In genomic region chr10:121928528-121928884, GRCh38 we compare ENCODE assay signal across 8 cellular contexts. TPM values are rescaled to one million over a fixed set of nuclear protein-coding genes. Genes with fewer than 3 reads are reported as not detected.
DNase-seq lines count a peak whose midpoint lies in the region; FAIRE-seq and TF ChIP-seq lines count a peak whose summit lies in the region.

No MANE protein-coding gene starts in this region.

- WGBS in H1 (ENCODE audit: extremely low coverage in 1 of 2, insufficient coverage in 1 of 2, insufficient read length in 1 of 2, insufficient replicate concordance in 2 of 2, low coverage in 1 of 2, low lambda C conversion rate in 2 of 2, missing lambda C conversion rate in 1 of 2), 2 experiments: 22% methylated on average over 19 of the region's 20 CpGs; no CpG with 5 or more reads in 1 of the 2 experiments

- peak overlapping the region; percentile 99 for H4K8ac ChIP-seq in H1 (ENCODE audit: extremely low read depth, insufficient read depth, low read length)

- H2AK5ac ChIP-seq in H1 (ENCODE audit: low read depth, low read length): 0 out of 2 replicates have a peak overlapping the region, but pooled peaks have one; percentile 65

- peak overlapping the region; percentile 84 for H2BK5ac ChIP-seq in H1 (ENCODE audit: low read depth, low read length)

- H3K23ac ChIP-seq in H1 (ENCODE audit: insufficient read length): no peak overlapping the region

- FAIRE-seq in H1 (lab: Jason Lieb, UNC): no peak

- no peaks in the 10 kb centered on the region for H3K36me3 ChIP-seq in HAP-1 (replicated peaks)
- H3K36me3 ChIP-seq in PC-9 (ENCODE audit: low read depth): no peaks in the 10 kb centered on the region
- peaks cover 0 to 2% (median 0%) of the 10 kb centered on the region in 4 experiments; a peak in 1 of 8 replicates for H3K36me3 ChIP-seq in H1 (ENCODE audit: control insufficient read depth in 2 of 4, insufficient read depth in 4 of 4, low read length in 3 of 4)
- H3K36me3 ChIP-seq in muscle layer of duodenum (ENCODE audit: control insufficient read depth in 1 of 2, insufficient read depth in 2 of 2, low read length in 2 of 2): no peaks in the 10 kb centered on the region

- H3K4me2 ChIP-seq in PC-9 (peak overlapping the region; percentile 73), H1 (ENCODE audit: insufficient read depth in 1 of 2, low read depth in 2 of 2, low read length in 2 of 2) (peak overlapping the region; percentile 75 to 91)

- H3K4me3 ChIP-seq in HAP-1 (peak overlapping the region; percentile 69), PC-9 (peak overlapping the region; percentile 73), H1 (ENCODE audit: extremely low read depth in 1 of 4, insufficient read depth in 2 of 4, low read depth in 3 of 4, low read length in 4 of 4) (peak overlapping the region; percentile 85 to 96 (median 90)), muscle layer of duodenum (ENCODE audit: low read depth in 1 of 2, low read length in 2 of 2) (peak overlapping the region; percentile 83 to 93)

- peaks cover 10% of the 10 kb centered on the region; the same call in 1 of the 2 replicates for H3K4me1 ChIP-seq in HAP-1
- H3K4me1 ChIP-seq in PC-9 (replicated peaks; ENCODE audit: insufficient read depth): 0 out of 2 replicates have a peak, but pooled peaks cover 5% of the 10 kb centered on the region
- H3K4me1 ChIP-seq in H1 (replicated peaks in 1 of 4; ENCODE audit: control insufficient read depth in 3 of 4, insufficient read depth in 4 of 4, low read length in 3 of 4): peaks cover 0 to 7% (median 1%) of the 10 kb centered on the region in 4 experiments; a peak in 3 of 7 replicates
- peaks cover 0 to 16% of the 10 kb centered on the region in 2 donors for H3K4me1 ChIP-seq in muscle layer of duodenum (ENCODE audit: control insufficient read depth in 1 of 2, insufficient read depth in 2 of 2, low read length in 2 of 2)

- H3K56ac ChIP-seq in H1 (replicated peaks; ENCODE audit: insufficient read length, low read depth, low read length): peak overlapping the region; percentile 73

- H2AFZ ChIP-seq in PC-9: peak overlapping the region; percentile 86
- H2AFZ ChIP-seq in H1 (ENCODE audit: low read length): no peak overlapping the region

- BruUV-seq in PC-9 (replicated peaks; lab: Mats Ljungman, UMichigan): TSS peak; percentile 82

- CTCF ChIA-PET in PC-9 (lab: Charles Lee) (no interaction called here), H1 (lab: Charles Lee; ENCODE audit: partially characterized antibody) (interaction anchor here (0.6 to 0.9 kb wide), 2 partner anchors 44 to 122 kb away, joined by 3 read pairs; no protein-coding TSS in a partner anchor)

- no peak for TF ChIP-seq RAD21 in H1 (IDR thresholded peaks at IDR 0.05 in 1 of 2, conservative IDR thresholded peaks at IDR 0.05 in 1 of 2; ENCODE audit: low read depth in 2 of 2, low read length in 2 of 2)

- no peak overlapping the region for H2BK12ac ChIP-seq in H1 (ENCODE audit: low read depth, low read length)

- intact Hi-C loops in PC-9 (cut with micrococcal nuclease; ENCODE audit: unreplicated experiment): loop anchor here (2.0 to 5.0 kb wide), 3 partner anchors 46 to 184 kb away; partner anchors contain the start of gene NSMCE4A

- no peak overlapping the region for H3K14ac ChIP-seq in H1 (ENCODE audit: insufficient read length)

- no peak overlapping the region for H2BK20ac ChIP-seq in H1 (ENCODE audit: low read length)

- no peak overlapping the region for H4K91ac ChIP-seq in H1 (replicated peaks; ENCODE audit: insufficient read length, low read length)

- H3K23me2 ChIP-seq in H1 (ENCODE audit: low read depth, low read length): peaks cover 5% of the 10 kb centered on the region; the same call in 1 of the 2 replicates

- no peaks in the 10 kb centered on the region for H3K27me3 ChIP-seq in HAP-1 (ENCODE audit: low read depth)
- H3K27me3 ChIP-seq in PC-9 (ENCODE audit: insufficient read depth, low read depth): no peaks in the 10 kb centered on the region
- no peaks in the 10 kb centered on the region for H3K27me3 ChIP-seq in H1 (replicated peaks in 1 of 4; ENCODE audit: control insufficient read depth in 3 of 4, extremely low read depth in 1 of 4, insufficient read depth in 3 of 4, low read length in 3 of 4)
- H3K27me3 ChIP-seq in muscle layer of duodenum (ENCODE audit: low read depth, low read length): no peaks in the 10 kb centered on the region

- in situ Hi-C loops in HAP-1 (cut with MboI; ENCODE audit: low sequenced_read_pairs): no loop called here

- H3K4ac ChIP-seq in H1 (replicated peaks; ENCODE audit: insufficient read length, low read depth, low read length): no peak overlapping the region

- no peak; a peak in 1 of 3 replicates for TF ChIP-seq POLR2A in H1 (IDR thresholded peaks at IDR 0.05; ENCODE audit: control extremely low read depth in 1 of 2, low read depth in 2 of 2, low read length in 2 of 2)

- no peaks in the 10 kb centered on the region; the same call in 1 of the 2 replicates for H3K79me1 ChIP-seq in H1 (ENCODE audit: low read depth, low read length)

- peak overlapping the region; percentile 82 for H3K27ac ChIP-seq in PC-9
- H3K27ac ChIP-seq in H1 (ENCODE audit: low read depth, low read length): peak overlapping the region; percentile 100
- peak overlapping the region; percentile 91 for H3K27ac ChIP-seq in muscle layer of duodenum (ENCODE audit: low read length)

- H2BK120ac ChIP-seq in H1 (replicated peaks; ENCODE audit: low read depth, low read length): no peak overlapping the region

- TF ChIP-seq EP300 in H1 (IDR thresholded peaks at IDR 0.05; ENCODE audit: borderline replicate concordance in 1 of 2, low read depth in 2 of 2, low read length in 2 of 2): no peak

- POLR2A ChIA-PET in PC-9 (lab: Charles Lee; ENCODE audit: unreplicated experiment): no interaction called here
- POLR2A ChIA-PET in H1 (lab: Charles Lee; ENCODE audit: partially characterized antibody): interaction anchor here (1.0 to 2.8 kb wide), 20 partner anchors 8 to 271 kb away, joined by 3 to 25 read pairs (median 4); partner anchors contain the start of gene NSMCE4A

- peak; percentile 35 for DNase-seq in NCI-H1436 (lab: John Stamatoyannopoulos, UW)
- DNase-seq in NCI-H1436 treated with DMSO at 0.1 percent for 48 hours (lab: John Stamatoyannopoulos, UW): no peak
- DNase-seq in HAP-1 (ENCODE audit: low spot score in 2 of 2): no peak
- no peak for DNase-seq in PC-9
- DNase-seq in H1 (ENCODE audit: low read depth in 1 of 2, low spot score in 2 of 2): no peak
- no peak for DNase-seq in NK-92 treated with Interleukin-12 subunit alpha and Interleukin-12 subunit beta, amount 100 ng/mL, for 24 hours (lab: John Stamatoyannopoulos, UW)
- no peak for DNase-seq in NCI-H1694 treated with DMSO at 0.1 percent for 48 hours (lab: John Stamatoyannopoulos, UW)

- no peak for TF ChIP-seq CTCF in PC-9 (conservative IDR thresholded peaks at IDR 0.05)
- no peak for TF ChIP-seq CTCF in H1 (IDR thresholded peaks at IDR 0.05; ENCODE audit: control extremely low read depth in 1 of 3, insufficient read depth in 1 of 3, low read depth in 1 of 3, low read length in 3 of 3)

- H3K79me2 ChIP-seq in PC-9 (ENCODE audit: low read depth) (peaks cover 33% of the 10 kb centered on the region), H1 (ENCODE audit: control insufficient read depth in 1 of 2, insufficient read depth in 2 of 2, low read length in 2 of 2) (peaks cover 0 to 39% of the 10 kb centered on the region in 2 experiments; a peak in 3 of 4 replicates)

- H3F3A ChIP-seq in PC-9 (ENCODE audit: insufficient read depth, low read depth): no peaks in the 10 kb centered on the region; the same call in 1 of the 2 replicates

- H3K9me3 ChIP-seq in HAP-1 (no peaks in the 10 kb centered on the region), PC-9 (ENCODE audit: insufficient read depth, low read depth) (no peaks in the 10 kb centered on the region), H1 (ENCODE audit: insufficient read depth in 2 of 2, low read depth in 1 of 2, low read length in 1 of 2) (no peaks in the 10 kb centered on the region), muscle layer of duodenum (ENCODE audit: control insufficient read depth in 1 of 2, low read length in 2 of 2) (no peaks in the 10 kb centered on the region)

- H4K20me1 ChIP-seq in PC-9 (ENCODE audit: insufficient read depth): no peaks in the 10 kb centered on the region
- H4K20me1 ChIP-seq in H1 (replicated peaks in 1 of 2; ENCODE audit: control insufficient read depth in 1 of 2, insufficient read depth in 2 of 2, low read length in 2 of 2): no peaks in the 10 kb centered on the region

- no peak overlapping the region for H2BK15ac ChIP-seq in H1 (ENCODE audit: low read length)

- H4K5ac ChIP-seq in H1 (ENCODE audit: insufficient read length, low read depth, low read length): peak overlapping the region; percentile 98

- no peaks in the 10 kb centered on the region for H3K9me2 ChIP-seq in PC-9 (ENCODE audit: insufficient read depth)

- peak overlapping the region; percentile 96 to 99 (median 96) for H3K9ac ChIP-seq in H1 (replicated peaks in 1 of 4; ENCODE audit: extremely low read depth in 1 of 4, low read depth in 3 of 4, low read length in 3 of 4)

- peak overlapping the region; percentile 75 for H3K18ac ChIP-seq in H1 (ENCODE audit: extremely low read depth, low read length)

TF ChIP-seq in H1, 55 proteins besides CTCF, POLR2A, EP300 and RAD21 (continues in another document):
- TF ChIP-seq SP4 (IDR thresholded peaks at IDR 0.05; ENCODE audit: low read length) (no peak), HDAC2 (IDR thresholded peaks at IDR 0.05; ENCODE audit: borderline replicate concordance in 1 of 2, low read depth in 2 of 2, low read length in 2 of 2) (peak in 1 of 2 experiments; percentile 98; a peak in 2 of 4 replicates)

RNA-seq across cellular contexts. Expression of gene ATE1, which starts 0.7 kb away (rescaled TPM):
- 12.2 and 14.8 TPM in 2 replicates for total RNA-seq in PC-9 (2021)
- total RNA-seq in H1 (2021; fragmentation: NEBNext Ultra II Directional; extraction: Animal tissue kit (Norgen Biotek cat#: 25700)): 26.9 and 28.6 TPM in 2 replicates
- polyA plus RNA-seq in H1 (2011; rRNA removed): 6.1 and 8.8 TPM in 2 replicates
- polyA plus RNA-seq in H1 (2011; cell fraction: cytosol; rRNA removed): 9.7 TPM
- polyA plus RNA-seq in H1 (2011; cell fraction: nucleus; rRNA removed): 8.3 TPM
- polyA plus RNA-seq in H1 (2012, experiment 1 of 2): 10.1 to 15.2 TPM (median 12.6 TPM) in 4 replicates
- polyA plus RNA-seq in H1 (2012, experiment 2 of 2): 1.4 TPM
- polyA plus RNA-seq in H1 (2013, experiment 1 of 2): 10.3 TPM
- polyA plus RNA-seq in H1 (2013, experiment 2 of 2): 10.6 TPM
- 27.3 and 28.2 TPM in 2 replicates for polyA minus RNA-seq in H1 (2011; rRNA and poly(A)+ RNA removed)
- 12.6 TPM for polyA minus RNA-seq in H1 (2011; cell fraction: cytosol; rRNA and poly(A)+ RNA removed)
- polyA minus RNA-seq in H1 (2011; cell fraction: nucleus; rRNA and poly(A)+ RNA removed): 25.9 TPM

RNA-seq across cellular contexts. Expression of gene NSMCE4A, which starts 46.5 kb away (rescaled TPM):
- 26.8 and 32.4 TPM in 2 replicates for total RNA-seq in PC-9 (2021)
- 65.5 and 66.0 TPM in 2 replicates for total RNA-seq in H1 (2021; fragmentation: NEBNext Ultra II Directional; extraction: Animal tissue kit (Norgen Biotek cat#: 25700))
- polyA plus RNA-seq in H1 (2011; rRNA removed): 40.3 and 48.6 TPM in 2 replicates
- 68.1 TPM for polyA plus RNA-seq in H1 (2011; cell fraction: cytosol; rRNA removed)
- 62.3 TPM for polyA plus RNA-seq in H1 (2011; cell fraction: nucleus; rRNA removed)
- 44.9 to 53.8 TPM (median 48.2 TPM) in 4 replicates for polyA plus RNA-seq in H1 (2012, experiment 1 of 2)
- polyA plus RNA-seq in H1 (2012, experiment 2 of 2): 14.4 TPM
- 80.9 TPM for polyA plus RNA-seq in H1 (2013, experiment 1 of 2)
- polyA plus RNA-seq in H1 (2013, experiment 2 of 2): 73.2 TPM
- 19.1 and 22.4 TPM in 2 replicates for polyA minus RNA-seq in H1 (2011; rRNA and poly(A)+ RNA removed)
- polyA minus RNA-seq in H1 (2011; cell fraction: cytosol; rRNA and poly(A)+ RNA removed): 21.9 TPM
- 32.6 TPM for polyA minus RNA-seq in H1 (2011; cell fraction: nucleus; rRNA and poly(A)+ RNA removed)
